9 cellular contexts compared by ENCODE assay signal in genomic region chr6:35342258-35343091, GRCh38. TPM values are rescaled to one million over a fixed set of nuclear protein-coding genes. Genes with fewer than 3 reads are reported as not detected.
DNase-seq lines count a peak whose midpoint lies in the region; ATAC-seq, FAIRE-seq and TF ChIP-seq lines count a peak whose summit lies in the region.
"Had no signal": no experiment of that assay in that cellular context is flagged by ENCODE, and none has a peak within 500 bp of the region (broad histone marks: within the 10 kb centered on the region; RNA-seq: fewer than 3 reads in every experiment).

PPARD (plus strand) TSS chr6:35342558; CDS start chr6:35411088, 68,530 bp downstream.

- H3K36me3 ChIP-seq in bronchial epithelial cell (ENCODE audit: control insufficient read depth, insufficient read depth, low read length), result peaks cover 9% of the 10 kb centered on the region

- H3K4me3 ChIP-seq in WI38 (ENCODE audit: low read depth, low read length) (peak within 1 kb of the TSS; percentile 92), bronchial epithelial cell (ENCODE audit: low read depth, low read length) (peak within 1 kb of the TSS; percentile 88)

- FAIRE-seq in bronchial epithelial cell (lab: Jason Lieb, UNC), result no peak
- FAIRE-seq: endometrium had no signal

- ATAC-seq in GM18907 (IDR thresholded peaks at IDR 0.05; ENCODE audit: unreplicated experiment), result peak; percentile 96
- ATAC-seq in HG03159 (IDR thresholded peaks at IDR 0.05; ENCODE audit: unreplicated experiment), result peak; percentile 94

- DNase-seq in AG08396 (ENCODE audit: low spot score) (peak; percentile 100), NCI-H2227 (lab: John Stamatoyannopoulos, UW; ENCODE audit: unreplicated experiment) (peak; percentile 98), bronchial epithelial cell (ENCODE audit: low read depth) (peak; percentile 89), inferior parietal cortex (ENCODE audit: extremely low spot score) (peak; percentile 98)
- DNase-seq in stimulated activated CD4-positive, alpha-beta T cell treated with anti-CD3 and anti-CD28 coated beads, Interleukin-12 subunit alpha, Interleukin-12 subunit beta, amount 100 ng/mL, for 24 hours (ENCODE audit: low read depth in 2 of 2), result peak; percentile 95 to 98

- TF ChIP-seq CTCF in WI38 (IDR thresholded peaks at IDR 0.05; ENCODE audit: low read depth, low read length), result peak; percentile 95
- peak; percentile 88 for TF ChIP-seq CTCF in bronchial epithelial cell (IDR thresholded peaks at IDR 0.05; ENCODE audit: insufficient read depth, low read length, severe bottlenecking)

- no peaks in the 10 kb centered on the region for H3K27me3 ChIP-seq in bronchial epithelial cell (ENCODE audit: control insufficient read depth, insufficient read depth, low read length)

RNA-seq across cellular contexts. Expression of gene PPARD, which starts in this region (rescaled TPM):
- 10.3 and 16.9 TPM in 2 replicates for total RNA-seq in bronchial epithelial cell

Comparison
In these comparisons a context has a peak if more than half of its experiments do, and no peak if none do; other contexts are left out.
1. Peak in every context shown above with its lines: DNase-seq, ATAC-seq and H3K4me3 ChIP-seq.